Comparison of ENCODE assay signal across 2 cellular contexts in genomic region chrX:145818522-145819075, GRCh38.
TF ChIP-seq lines count a peak whose summit lies in the region.

No MANE protein-coding gene starts in this region.

TF ChIP-seq in H1, 55 proteins besides CTCF, POLR2A, EP300 and RAD21 (continued from another document):
- TF ChIP-seq, protein P1, sequence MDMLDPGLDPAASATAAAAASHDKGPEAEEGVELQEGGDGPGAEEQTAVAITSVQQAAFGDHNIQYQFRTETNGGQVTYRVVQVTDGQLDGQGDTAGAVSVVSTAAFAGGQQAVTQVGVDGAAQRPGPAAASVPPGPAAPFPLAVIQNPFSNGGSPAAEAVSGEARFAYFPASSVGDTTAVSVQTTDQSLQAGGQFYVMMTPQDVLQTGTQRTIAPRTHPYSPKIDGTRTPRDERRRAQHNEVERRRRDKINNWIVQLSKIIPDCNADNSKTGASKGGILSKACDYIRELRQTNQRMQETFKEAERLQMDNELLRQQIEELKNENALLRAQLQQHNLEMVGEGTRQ (IDR thresholded peaks at IDR 0.05; ENCODE audit: low read length) = no peak
- TF ChIP-seq SUZ12 (IDR thresholded peaks at IDR 0.05; ENCODE audit: low read length) (peak; percentile 74), EGR1 (IDR thresholded peaks at IDR 0.05; ENCODE audit: borderline replicate concordance, low read depth, low read length) (no peak), RNF2 (IDR thresholded peaks at IDR 0.05; ENCODE audit: borderline replicate concordance, low read depth, low read length, missing control alignments, poor library complexity, severe bottlenecking) (peak; percentile 72), BACH1 (IDR thresholded peaks at IDR 0.05; ENCODE audit: low read length) (no peak), POU5F1 (IDR thresholded peaks at IDR 0.05; ENCODE audit: low read depth, low read length) (no peak), TEAD4 (IDR thresholded peaks at IDR 0.05; ENCODE audit: low read depth, low read length) (no peak)

TF ChIP-seq in neural cell, 6 proteins besides CTCF, POLR2A, EP300 and RAD21 (continued from another document):
- TF ChIP-seq REST (IDR thresholded peaks at IDR 0.05; ENCODE audit: borderline replicate concordance) (no peak), EZH2 (IDR thresholded peaks at IDR 0.05; ENCODE audit: borderline replicate concordance, insufficient read depth, low read length, poor library complexity, severe bottlenecking) (no peak), MXI1 (conservative IDR thresholded peaks at IDR 0.05; ENCODE audit: poor library complexity, severe bottlenecking) (no peak), POLR2AphosphoS5 (IDR thresholded peaks at IDR 0.05) (no peak)
